ENCODE assay signal across 8 cellular contexts in genomic region chr1:92784051-92784638, GRCh38. TPM values are rescaled to one million over a fixed set of nuclear protein-coding genes. Genes with fewer than 3 reads are reported as not detected.
DNase-seq lines count a peak whose midpoint lies in the region; TF ChIP-seq lines count a peak whose summit lies in the region.

No MANE protein-coding gene starts in this region.

- no peak for TF ChIP-seq EP300 in suprapubic skin (IDR thresholded peaks at IDR 0.05)

- peak overlapping the region; percentile 86 for H3K27ac ChIP-seq in 22Rv1
- H3K27ac ChIP-seq in HUES6 (ENCODE audit: low read depth, low read length) = no peak overlapping the region
- H3K27ac ChIP-seq in mucosa of rectum (ENCODE audit: low read depth in 2 of 2, low read length in 2 of 2) = peak overlapping the region; percentile 98 to 100
- peak overlapping the region; percentile 97 for H3K27ac ChIP-seq in suprapubic skin

- WGBS in suprapubic skin = under 1% methylated on average over 9 of the region's 25 CpGs

- H3K36me3 ChIP-seq in HUES6 (ENCODE audit: control insufficient read depth, insufficient read depth, low read length) = no peaks in the 10 kb centered on the region
- no peaks in the 10 kb centered on the region for H3K36me3 ChIP-seq in mucosa of rectum (ENCODE audit: control insufficient read depth in 2 of 2, insufficient read depth in 2 of 2, low read length in 2 of 2)
- no peaks in the 10 kb centered on the region for H3K36me3 ChIP-seq in suprapubic skin

- H3K9me3 ChIP-seq in HUES6 (ENCODE audit: control insufficient read depth, insufficient read depth, low read depth, low read length) (no peaks in the 10 kb centered on the region), mucosa of rectum (ENCODE audit: control insufficient read depth in 2 of 2, low read length in 2 of 2) (no peaks in the 10 kb centered on the region), suprapubic skin (no peaks in the 10 kb centered on the region)

- peak overlapping the region; percentile 88 for H3K9ac ChIP-seq in HUES6 (ENCODE audit: low read length)
- H3K9ac ChIP-seq in mucosa of rectum (ENCODE audit: low read depth in 1 of 2, low read length in 2 of 2) = peak overlapping the region; percentile 86 to 93

- DNase-seq in activated CD4-positive, alpha-beta T cell treated with anti-CD3 and anti-CD28 coated beads, Interleukin-2, amount 50 U/mL, for 48 hours = peak; percentile 32 to 47
- DNase-seq in epithelial cell of esophagus (ENCODE audit: low read depth) (peak; percentile 78), suprapubic skin (ENCODE audit: low spot score in 2 of 2) (no peak), mesenteric fat pad (ENCODE audit: low spot score) (no peak)

- no peak for TF ChIP-seq POLR2A in suprapubic skin (IDR thresholded peaks at IDR 0.05)

- TF ChIP-seq CTCF in 22Rv1 (IDR thresholded peaks at IDR 0.05) = no peak
- 0 out of 3 replicates have a peak, but pooled peaks have one; percentile 1 for TF ChIP-seq CTCF in GM12872 (IDR thresholded peaks at IDR 0.05; ENCODE audit: insufficient read depth, low read depth, low read length)
- no peak for TF ChIP-seq CTCF in epithelial cell of esophagus (IDR thresholded peaks at IDR 0.05; ENCODE audit: insufficient read depth, low read depth, low read length, missing control alignments)
- TF ChIP-seq CTCF in suprapubic skin (IDR thresholded peaks at IDR 0.05) = no peak

- 0 out of 2 replicates have a peak, but pooled peaks cover 3% of the 10 kb centered on the region for H3K27me3 ChIP-seq in HUES6 (ENCODE audit: control insufficient read depth, insufficient read depth, low read length)
- H3K27me3 ChIP-seq in mucosa of rectum (ENCODE audit: control insufficient read depth in 2 of 2, insufficient read depth in 2 of 2, low read length in 2 of 2) = no peaks in the 10 kb centered on the region
- no peaks in the 10 kb centered on the region for H3K27me3 ChIP-seq in suprapubic skin

- H3K4me3 ChIP-seq in HUES6 (ENCODE audit: low read depth, low read length) = peak overlapping the region; percentile 94
- peak overlapping the region; percentile 81 for H3K4me3 ChIP-seq in epithelial cell of esophagus (ENCODE audit: low read length)
- H3K4me3 ChIP-seq in mucosa of rectum (ENCODE audit: low read length in 2 of 2) = peak overlapping the region; percentile 92 to 93
- H3K4me3 ChIP-seq in suprapubic skin = peak overlapping the region; percentile 74

- H3K4me1 ChIP-seq in HUES6 (ENCODE audit: control insufficient read depth, insufficient read depth, low read length) (no peaks in the 10 kb centered on the region; the same call in 1 of the 2 replicates), mucosa of rectum (ENCODE audit: control insufficient read depth in 2 of 2, insufficient read depth in 2 of 2, low read length in 2 of 2) (peaks cover 5 to 11% of the 10 kb centered on the region in 2 donors), suprapubic skin (peaks cover 25% of the 10 kb centered on the region)

RNA-seq across cellular contexts. Expression of gene EVI5, which starts 0.8 kb away (rescaled TPM):
- 10 to 100 TPM; 13.6 to 21.6 (median 14.8) TPM for total RNA-seq in suprapubic skin
- 44.4 TPM for total RNA-seq in mesenteric fat pad

RNA-seq across cellular contexts. Expression of gene RPL5, which starts 47.7 kb away (rescaled TPM):
- total RNA-seq in suprapubic skin (1,000 to 10,000 TPM; 1,150 to 1,809 (median 1,593) TPM), mesenteric fat pad (762 TPM)

Comparison
In these comparisons a context has a peak if more than half of its experiments do, and no peak if none do; other contexts are left out.
1. DNase-seq: peak in activated CD4-positive, alpha-beta T cell treated with anti-CD3 and anti-CD28 coated beads, Interleukin-2, amount 50 U/mL, for 48 hours (2 of 2) and epithelial cell of esophagus (single experiment); none in suprapubic skin (0 of 2) and mesenteric fat pad (single experiment).
2. Peak in every context shown above with its lines, with median percentiles within 50 percentile points of each other: H3K4me3 ChIP-seq.